ENCODE assay signal across 9 cellular contexts in genomic region chr6:41731561-41732086, GRCh38.
DNase-seq lines count a peak whose midpoint lies in the region; ATAC-seq and TF ChIP-seq lines count a peak whose summit lies in the region.
"Had no signal": no experiment of that assay in that cellular context is flagged by ENCODE, and none has a peak within 500 bp of the region (broad histone marks: within the 10 kb centered on the region; RNA-seq: fewer than 3 reads in every experiment).

No MANE protein-coding gene starts in this region.

- no peaks in the 10 kb centered on the region for H3K9me3 Mint-ChIP-seq in stimulated activated effector memory CD8-positive, alpha-beta T cell treated with anti-CD3 and anti-CD28 coated beads, Interleukin-12 subunit alpha, Interleukin-12 subunit beta, amount 100 ng/mL, for 72 hours

- no peak for DNase-seq in stimulated activated effector memory CD8-positive, alpha-beta T cell treated with anti-CD3 and anti-CD28 coated beads, Interleukin-12 subunit alpha, Interleukin-12 subunit beta, amount 100 ng/mL, for 72 hours (ENCODE audit: low spot score in 2 of 2)
- DNase-seq in stimulated activated CD4-positive, alpha-beta T cell treated with anti-CD3 and anti-CD28 coated beads, Interleukin-1b, Interleukin-23, amount 100 ng/mL, for 48 hours, result no peak
- no peak for DNase-seq in HUDEP-2 (lab: John Stamatoyannopoulos, UW; ENCODE audit: unreplicated experiment in 76 of 76)
- DNase-seq in HuH-7 (ENCODE audit: low spot score), result no peak

- H3K27ac ChIP-seq in KMS-11 (no peak overlapping the region), cingulate gyrus (ENCODE audit: low read depth, low read length) (peak overlapping the region; percentile 92)

- no peak overlapping the region for H3K27ac Mint-ChIP-seq in stimulated activated effector memory CD8-positive, alpha-beta T cell treated with anti-CD3 and anti-CD28 coated beads, Interleukin-12 subunit alpha, Interleukin-12 subunit beta, amount 100 ng/mL, for 72 hours

- no peak overlapping the region; the same call in 1 of the 2 replicates for H3K9ac ChIP-seq in KMS-11

- H3K4me1 Mint-ChIP-seq in stimulated activated effector memory CD8-positive, alpha-beta T cell treated with anti-CD3 and anti-CD28 coated beads, Interleukin-12 subunit alpha, Interleukin-12 subunit beta, amount 100 ng/mL, for 72 hours, result peaks cover 66% of the 10 kb centered on the region

- no peak for ATAC-seq in stimulated activated effector memory CD8-positive, alpha-beta T cell treated with anti-CD3 and anti-CD28 coated beads, Interleukin-12 subunit alpha, Interleukin-12 subunit beta, amount 100 ng/mL, for 72 hours
- ATAC-seq: Panc1, sciatic nerve had no signal

- H3K4me3 Mint-ChIP-seq in stimulated activated effector memory CD8-positive, alpha-beta T cell treated with anti-CD3 and anti-CD28 coated beads, Interleukin-12 subunit alpha, Interleukin-12 subunit beta, amount 100 ng/mL, for 72 hours, result peak overlapping the region; percentile 51

- no peaks in the 10 kb centered on the region for H3K36me3 ChIP-seq in KMS-11 (ENCODE audit: insufficient read depth)
- H3K36me3 ChIP-seq: adrenal gland had no signal

- no peak for TF ChIP-seq CTCF in KMS-11 (conservative IDR thresholded peaks at IDR 0.05; ENCODE audit: low read depth, low read length)

- no peaks in the 10 kb centered on the region for H4K20me1 ChIP-seq in KMS-11 (ENCODE audit: insufficient read depth)

- peaks cover 34% of the 10 kb centered on the region for H3K4me1 ChIP-seq in KMS-11 (ENCODE audit: low read depth, poor library complexity, severe bottlenecking)

- no peak overlapping the region for H3K4me3 ChIP-seq in KMS-11 (IDR thresholded peaks at IDR 0.05; ENCODE audit: insufficient read depth, low read depth, low read length)
- H3K4me3 ChIP-seq: adrenal gland had no signal

- peak overlapping the region; percentile 86 for H3K4me2 ChIP-seq in KMS-11

- peaks cover 13% of the 10 kb centered on the region for H3K36me3 Mint-ChIP-seq in stimulated activated effector memory CD8-positive, alpha-beta T cell treated with anti-CD3 and anti-CD28 coated beads, Interleukin-12 subunit alpha, Interleukin-12 subunit beta, amount 100 ng/mL, for 72 hours

- peaks cover 18% of the 10 kb centered on the region; the same call in 1 of the 2 replicates for H3K79me2 ChIP-seq in KMS-11 (ENCODE audit: insufficient read depth, low read depth)

- H3K27me3 ChIP-seq in KMS-11 (ENCODE audit: insufficient read depth, low read depth), result no peaks in the 10 kb centered on the region
- H3K27me3 ChIP-seq: adrenal gland had no signal

- H2AFZ ChIP-seq in KMS-11 (ENCODE audit: low read depth), result no peak overlapping the region
